ENCODE assay signal across 25 cellular contexts in genomic region chr12:4996714-4997113, GRCh38. TPM values are rescaled to one million over a fixed set of nuclear protein-coding genes. Genes with fewer than 3 reads are reported as not detected.
"Had no signal": no experiment of that assay in that cellular context is flagged by ENCODE, and none has a peak within 500 bp of the region (broad histone marks: within the 10 kb centered on the region; RNA-seq: fewer than 3 reads in every experiment).

No MANE protein-coding gene starts in this region.

- H3K27ac ChIP-seq: PC-9, Peyer's patch, SJSA1, SK-N-MC had no signal

- H3K36me3 Mint-ChIP-seq: T-cell had no signal

- H2AFZ ChIP-seq: PC-9 had no signal

- ATAC-seq: T-cell had no signal

- DNase-seq: Karpas-422, KBM-7, MG63, NCI-H1092 treated with DMSO at 0.1 percent for 48 hours, NCI-H1436, NCI-H187, NCI-H2029, NCI-H2081 treated with DMSO at 0.1 percent for 48 hours, NCI-H2171, NCI-H226, NCI-H446, NCI-H510A, NCI-H524 treated with DMSO at 0.1 percent for 48 hours, NCI-H69, NCI-H774, OCI-M1, PC-9, Peyer's patch, Right ventricle myocardium superior, SIG-M5, T-cell had no signal

- H3K4me1 ChIP-seq: Peyer's patch had no signal

- H3K4me3 ChIP-seq: MG63, PC-9, Peyer's patch, SJSA1, SK-N-MC had no signal

- H3K4me1 Mint-ChIP-seq: T-cell had no signal

- H3K4me3 Mint-ChIP-seq: T-cell had no signal

- H3K27ac Mint-ChIP-seq: T-cell had no signal

- H3K36me3 ChIP-seq: MG63, Peyer's patch, SJSA1 had no signal

- H3K4me2 ChIP-seq: PC-9 had no signal

- H3K9me3 ChIP-seq: MG63, Peyer's patch, SJSA1 had no signal

- H3K27me3 ChIP-seq: MG63, Peyer's patch had no signal

- H3K9me3 Mint-ChIP-seq: T-cell had no signal

RNA-seq across cellular contexts. Expression of gene KCNA5, which starts 47.0 kb away (rescaled TPM):
- total RNA-seq: HT-29, PC-9, RPMI7951, SJSA1, T-cell had no signal
